In genomic region chr2:181105562-181105961, GRCh38 we compare ENCODE assay signal across 21 cellular contexts.
A peak's percentile ranks its signal among the peaks of the same experiment; 100 is the strongest.
DNase-seq lines count a peak whose midpoint lies in the region; ATAC-seq, FAIRE-seq and TF ChIP-seq lines count a peak whose summit lies in the region.
"Had no signal": no experiment of that assay in that cellular context is flagged by ENCODE, and none has a peak within 500 bp of the region (broad histone marks: within the 10 kb centered on the region; RNA-seq: fewer than 3 reads in every experiment).

No MANE protein-coding gene starts in this region.

- no peaks in the 10 kb centered on the region for H3K27me3 Mint-ChIP-seq in activated CD8-positive, alpha-beta T cell treated with anti-CD3 and anti-CD28 coated beads for 36 hours
- H3K27me3 Mint-ChIP-seq in activated CD8-positive, alpha-beta T cell treated with anti-CD3 and anti-CD28 coated beads, Interleukin-2, amount 10 ng/mL, durations not matched to agents 7 days and 5 days (ENCODE audit: low read depth), result no peaks in the 10 kb centered on the region
- H3K27me3 Mint-ChIP-seq in activated T-helper 1 cell treated with anti-CD3 and anti-CD28 coated beads, Interleukin-12 subunit alpha, Interleukin-12 subunit beta, Interleukin-2, Interleukin-4 antibody, amounts not matched to agents 30 ng/mL and 10 ng/mL and 1 ng/mL, durations not matched to agents 14 hours and 24 hours and 36 hours (ENCODE audit: insufficient read depth), result no peaks in the 10 kb centered on the region
- no peaks in the 10 kb centered on the region for H3K27me3 Mint-ChIP-seq in natural killer cell (ENCODE audit: low read depth in 2 of 2)
- H3K27me3 Mint-ChIP-seq: activated naive CD8-positive, alpha-beta T cell treated with anti-CD3 and anti-CD28 coated beads, Interleukin-2, amount 10 ng/mL, durations not matched to agents 7 days and 5 days had no signal

- ATAC-seq in activated CD8-positive, alpha-beta T cell treated with anti-CD3 and anti-CD28 coated beads for 36 hours, result no peak
- no peak for ATAC-seq in activated CD8-positive, alpha-beta T cell treated with anti-CD3 and anti-CD28 coated beads, Interleukin-2, amount 10 ng/mL, durations not matched to agents 7 days and 5 days
- ATAC-seq in natural killer cell, result no peak
- ATAC-seq: left cardiac atrium had no signal

- H3K4me3 Mint-ChIP-seq in activated CD8-positive, alpha-beta T cell treated with anti-CD3 and anti-CD28 coated beads for 36 hours, result no peak overlapping the region
- H3K4me3 Mint-ChIP-seq in activated CD8-positive, alpha-beta T cell treated with anti-CD3 and anti-CD28 coated beads, Interleukin-2, amount 10 ng/mL, durations not matched to agents 7 days and 5 days, result no peak overlapping the region
- H3K4me3 Mint-ChIP-seq in activated T-helper 1 cell treated with anti-CD3 and anti-CD28 coated beads, Interleukin-12 subunit alpha, Interleukin-12 subunit beta, Interleukin-2, Interleukin-4 antibody, amounts not matched to agents 30 ng/mL and 10 ng/mL and 1 ng/mL, durations not matched to agents 14 hours and 24 hours and 36 hours, result no peak overlapping the region
- no peak overlapping the region for H3K4me3 Mint-ChIP-seq in natural killer cell
- H3K4me3 Mint-ChIP-seq: mesothelial cell of epicardium had no signal

- H3K9me3 ChIP-seq in ascending aorta, result no peaks in the 10 kb centered on the region
- H3K9me3 ChIP-seq: neutrophil, stomach, upper lobe of left lung had no signal

- peaks cover 4% of the 10 kb centered on the region for H3K9me3 Mint-ChIP-seq in activated CD8-positive, alpha-beta T cell treated with anti-CD3 and anti-CD28 coated beads for 36 hours
- peaks cover 8% of the 10 kb centered on the region for H3K9me3 Mint-ChIP-seq in activated CD8-positive, alpha-beta T cell treated with anti-CD3 and anti-CD28 coated beads, Interleukin-2, amount 10 ng/mL, durations not matched to agents 7 days and 5 days (ENCODE audit: insufficient read depth)
- peaks cover 11% of the 10 kb centered on the region for H3K9me3 Mint-ChIP-seq in activated T-helper 1 cell treated with anti-CD3 and anti-CD28 coated beads, Interleukin-12 subunit alpha, Interleukin-12 subunit beta, Interleukin-2, Interleukin-4 antibody, amounts not matched to agents 30 ng/mL and 10 ng/mL and 1 ng/mL, durations not matched to agents 14 hours and 24 hours and 36 hours
- H3K9me3 Mint-ChIP-seq in natural killer cell, result no peaks in the 10 kb centered on the region
- H3K9me3 Mint-ChIP-seq: mesothelial cell of epicardium had no signal

- no peaks in the 10 kb centered on the region for H3K4me1 ChIP-seq in ascending aorta
- H3K4me1 ChIP-seq: upper lobe of left lung had no signal

- H3K27me3 ChIP-seq in ascending aorta, result no peaks in the 10 kb centered on the region
- H3K27me3 ChIP-seq: stomach, upper lobe of left lung had no signal

- CTCF ChIA-PET in activated CD8-positive, alpha-beta T cell treated with anti-CD3 and anti-CD28 coated beads for 36 hours (lab: Charles Lee), result interaction anchor here (0.7 to 5.7 kb wide), 44 partner anchors 10 to 609 kb away, joined by 3 to 43 read pairs (median 5); partner anchors contain the start of gene ITGA4
- CTCF ChIA-PET in activated CD8-positive, alpha-beta T cell treated with anti-CD3 and anti-CD28 coated beads, Interleukin-2, amount 10 ng/mL, durations not matched to agents 7 days and 5 days (lab: Charles Lee), result interaction anchor here (0.6 to 4.5 kb wide), 53 partner anchors 8 to 610 kb away, joined by 3 to 69 read pairs (median 6); partner anchors contain the start of genes ITGA4 and UBE2E3

- H3K36me3 ChIP-seq in ascending aorta, result no peaks in the 10 kb centered on the region
- H3K36me3 ChIP-seq: neutrophil, stomach, upper lobe of left lung had no signal

- TF ChIP-seq POLR2A in GM12892 (IDR thresholded peaks at IDR 0.05; ENCODE audit: low read depth, low read length), result no peak

- DNase-seq in activated CD8-positive, alpha-beta T cell treated with anti-CD3 and anti-CD28 coated beads for 36 hours, result no peak
- DNase-seq in activated CD8-positive, alpha-beta T cell treated with anti-CD3 and anti-CD28 coated beads, Interleukin-2, amount 10 ng/mL, durations not matched to agents 7 days and 5 days, result no peak
- DNase-seq in GM12892 (ENCODE audit: insufficient read length) (no peak), natural killer cell (no peak), superior temporal gyrus (ENCODE audit: extremely low spot score) (no peak), NCI-H2029 treated with DMSO at 0.1 percent for 48 hours (lab: John Stamatoyannopoulos, UW) (no peak), ascending aorta (ENCODE audit: low spot score in 2 of 2) (no peak)
- no peak for DNase-seq in activated T-helper 1 cell treated with anti-CD3 and anti-CD28 coated beads, Interleukin-12 subunit alpha, Interleukin-12 subunit beta, Interleukin-2, Interleukin-4 antibody, amounts not matched to agents 30 ng/mL and 10 ng/mL and 1 ng/mL, durations not matched to agents 14 hours and 24 hours and 36 hours (ENCODE audit: low spot score)
- DNase-seq: activated CD4-positive, CD25-positive, alpha-beta regulatory T cell; activated CD8-positive, alpha-beta memory T cell treated with anti-CD3 and anti-CD28 coated beads, Interleukin-2, amount 50 U/mL, for 4 hours; activated naive CD8-positive, alpha-beta T cell treated with anti-CD3 and anti-CD28 coated beads, Interleukin-2, amount 10 ng/mL, durations not matched to agents 7 days and 5 days; Karpas-422; left cardiac atrium; NCI-H526 treated with DMSO at 0.1 percent for 48 hours; OCI-M1; SIG-M5; stomach; upper lobe of left lung had no signal

- peak overlapping the region; percentile 75 for H3K27ac Mint-ChIP-seq in activated CD8-positive, alpha-beta T cell treated with anti-CD3 and anti-CD28 coated beads for 36 hours
- no peak overlapping the region for H3K27ac Mint-ChIP-seq in activated CD8-positive, alpha-beta T cell treated with anti-CD3 and anti-CD28 coated beads, Interleukin-2, amount 10 ng/mL, durations not matched to agents 7 days and 5 days
- peak overlapping the region; percentile 96 for H3K27ac Mint-ChIP-seq in activated T-helper 1 cell treated with anti-CD3 and anti-CD28 coated beads, Interleukin-12 subunit alpha, Interleukin-12 subunit beta, Interleukin-2, Interleukin-4 antibody, amounts not matched to agents 30 ng/mL and 10 ng/mL and 1 ng/mL, durations not matched to agents 14 hours and 24 hours and 36 hours
- H3K27ac Mint-ChIP-seq in natural killer cell, result peak overlapping the region; percentile 0 to 49
- H3K27ac Mint-ChIP-seq: mesothelial cell of epicardium had no signal

- no peak overlapping the region for H3K4me3 ChIP-seq in ascending aorta
- H3K4me3 ChIP-seq: stomach, upper lobe of left lung had no signal

- H3K36me3 Mint-ChIP-seq in activated CD8-positive, alpha-beta T cell treated with anti-CD3 and anti-CD28 coated beads for 36 hours (ENCODE audit: low read depth), result peaks cover 14% of the 10 kb centered on the region
- H3K36me3 Mint-ChIP-seq in activated CD8-positive, alpha-beta T cell treated with anti-CD3 and anti-CD28 coated beads, Interleukin-2, amount 10 ng/mL, durations not matched to agents 7 days and 5 days (ENCODE audit: low read depth), result peaks cover 23% of the 10 kb centered on the region
- H3K36me3 Mint-ChIP-seq in activated T-helper 1 cell treated with anti-CD3 and anti-CD28 coated beads, Interleukin-12 subunit alpha, Interleukin-12 subunit beta, Interleukin-2, Interleukin-4 antibody, amounts not matched to agents 30 ng/mL and 10 ng/mL and 1 ng/mL, durations not matched to agents 14 hours and 24 hours and 36 hours (ENCODE audit: low read depth), result peaks cover 15% of the 10 kb centered on the region
- H3K36me3 Mint-ChIP-seq in natural killer cell, result no peaks in the 10 kb centered on the region
- H3K36me3 Mint-ChIP-seq: mesothelial cell of epicardium had no signal

- POLR2A ChIA-PET in activated CD8-positive, alpha-beta T cell treated with anti-CD3 and anti-CD28 coated beads for 36 hours (lab: Charles Lee), result interaction anchor here (0.7 to 3.0 kb wide), 3 partner anchors 22 to 362 kb away, joined by 3 to 12 read pairs (median 3); partner anchors contain the start of gene ITGA4
- POLR2A ChIA-PET in activated CD8-positive, alpha-beta T cell treated with anti-CD3 and anti-CD28 coated beads, Interleukin-2, amount 10 ng/mL, durations not matched to agents 7 days and 5 days (lab: Charles Lee), result interaction anchor here (1.0 to 5.7 kb wide), 5 partner anchors 38 to 352 kb away, joined by 3 to 39 read pairs (median 3); partner anchors contain the start of gene ITGA4

- intact Hi-C loops in activated CD8-positive, alpha-beta T cell treated with anti-CD3 and anti-CD28 coated beads for 36 hours (cut with micrococcal nuclease), result loop anchor here (5.0 to 10.0 kb wide), 4 partner anchors 57 to 609 kb away; no protein-coding TSS in a partner anchor
- intact Hi-C loops in activated T-helper 1 cell treated with anti-CD3 and anti-CD28 coated beads, Interleukin-12 subunit alpha, Interleukin-12 subunit beta, Interleukin-2, Interleukin-4 antibody, amounts not matched to agents 30 ng/mL and 10 ng/mL and 1 ng/mL, durations not matched to agents 14 hours and 24 hours and 36 hours (cut with micrococcal nuclease), result no loop called here
- intact Hi-C loops in natural killer cell (cut with micrococcal nuclease), result loop anchor here (2.0 to 10.0 kb wide), 5 partner anchors 37 to 359 kb away; partner anchors contain the start of gene ITGA4
- intact Hi-C loops in ascending aorta (cut with DNase I), result loop anchor here (1.0 to 10.0 kb wide), 2 partner anchors 21 to 349 kb away; partner anchors contain the start of gene ITGA4

- FAIRE-seq in GM12892 (lab: Jason Lieb, UNC), result peak; percentile 84
- FAIRE-seq: frontal cortex had no signal

- no peak for TF ChIP-seq CTCF in activated CD8-positive, alpha-beta T cell treated with anti-CD3 and anti-CD28 coated beads for 36 hours (IDR thresholded peaks at IDR 0.05)
- TF ChIP-seq CTCF in natural killer cell (IDR thresholded peaks at IDR 0.05) (no peak), ascending aorta (IDR thresholded peaks at IDR 0.05) (no peak)

- H3K4me1 Mint-ChIP-seq in activated CD8-positive, alpha-beta T cell treated with anti-CD3 and anti-CD28 coated beads for 36 hours (ENCODE audit: low read depth), result peaks cover 49% of the 10 kb centered on the region
- peaks cover 47% of the 10 kb centered on the region for H3K4me1 Mint-ChIP-seq in activated CD8-positive, alpha-beta T cell treated with anti-CD3 and anti-CD28 coated beads, Interleukin-2, amount 10 ng/mL, durations not matched to agents 7 days and 5 days (ENCODE audit: low read depth)
- peaks cover 58% of the 10 kb centered on the region for H3K4me1 Mint-ChIP-seq in activated T-helper 1 cell treated with anti-CD3 and anti-CD28 coated beads, Interleukin-12 subunit alpha, Interleukin-12 subunit beta, Interleukin-2, Interleukin-4 antibody, amounts not matched to agents 30 ng/mL and 10 ng/mL and 1 ng/mL, durations not matched to agents 14 hours and 24 hours and 36 hours (ENCODE audit: low read depth)
- H3K4me1 Mint-ChIP-seq in natural killer cell, result peaks cover 25 to 27% of the 10 kb centered on the region in 2 donors

- no peak overlapping the region for H3K27ac ChIP-seq in ascending aorta
- H3K27ac ChIP-seq: neutrophil, stomach, upper lobe of left lung had no signal
